24 cellular contexts compared by ENCODE assay signal in the genomic region with DNA sequence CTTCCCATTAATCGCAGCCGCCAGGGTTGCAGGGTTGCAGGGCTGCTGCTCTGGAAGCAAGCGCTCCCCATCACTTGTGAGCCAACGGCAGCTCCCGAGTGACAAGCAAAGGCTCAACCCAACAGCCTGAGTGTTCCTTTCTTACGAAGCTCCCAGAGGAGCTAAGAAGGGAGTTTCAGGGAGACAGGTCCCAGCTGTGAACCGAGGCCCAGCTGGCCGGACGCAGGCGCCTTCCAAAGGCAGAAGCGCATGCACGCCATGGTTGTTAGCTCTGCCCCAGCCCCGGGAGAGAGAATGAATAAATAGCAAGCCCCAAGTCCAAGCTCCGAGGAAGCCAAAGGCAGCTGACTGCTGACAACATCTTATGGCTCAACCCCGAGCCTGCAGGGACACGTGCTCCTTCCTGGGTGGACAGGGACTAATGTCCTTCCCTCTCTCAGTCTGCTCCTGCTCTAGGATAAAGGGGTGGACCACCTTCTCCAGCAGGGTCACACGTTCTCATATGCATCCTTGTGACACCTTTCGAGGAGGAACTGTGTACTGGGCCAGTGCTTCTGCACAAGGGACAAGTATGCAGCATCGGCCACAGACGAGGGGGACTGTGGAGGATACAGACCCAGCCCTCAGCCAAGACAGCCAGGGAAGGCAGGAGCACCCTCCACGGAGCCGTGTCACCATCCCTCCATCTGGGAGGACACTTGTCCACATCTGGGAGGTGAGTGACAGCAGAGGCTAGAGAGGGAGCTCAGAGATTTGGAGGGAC. TPM values are rescaled to one million over a fixed set of nuclear protein-coding genes. Genes with fewer than 3 reads are reported as not detected.
DNase-seq lines count a peak whose midpoint lies in the region; ATAC-seq and TF ChIP-seq lines count a peak whose summit lies in the region.
"Had no signal": no experiment of that assay in that cellular context is flagged by ENCODE, and none has a peak within 500 bp of the region (broad histone marks: within the 10 kb centered on the region; RNA-seq: fewer than 3 reads in every experiment).

No MANE protein-coding gene starts in this region.

- peak overlapping the region; percentile 35 for H3K27ac Mint-ChIP-seq in neural crest cell (ENCODE audit: unreplicated experiment)
- no peak overlapping the region for H3K27ac Mint-ChIP-seq in activated T-cell treated with anti-CD3 and anti-CD28 coated beads, Interleukin-2, amount 50 U/mL, for 24 hours
- H3K27ac Mint-ChIP-seq: activated CD8-positive, alpha-beta memory T cell treated with anti-CD3 and anti-CD28 coated beads, Interleukin-2, amount 10 ng/mL, durations not matched to agents 7 days and 5 days; activated naive CD8-positive, alpha-beta T cell treated with anti-CD3 and anti-CD28 coated beads for 36 hours; CD8-positive, alpha-beta T cell; stimulated activated naive CD8-positive, alpha-beta T cell treated with anti-CD3 and anti-CD28 coated beads, Interleukin-15, Interleukin-2, amounts not matched to agents 100 ng/mL and 50 ng/mL, for 24 hours had no signal

- TF ChIP-seq CTCF in right atrium auricular region (IDR thresholded peaks at IDR 0.05) (no peak), heart right ventricle (IDR thresholded peaks at IDR 0.05) (no peak), neural crest cell (conservative IDR thresholded peaks at IDR 0.05) (no peak)

- ATAC-seq in Right ventricle myocardium inferior (peak; percentile 91), heart right ventricle (peak; percentile 47 to 87 (median 65)), HG03520 (IDR thresholded peaks at IDR 0.05; ENCODE audit: unreplicated experiment) (no peak)
- ATAC-seq: A549; activated CD8-positive, alpha-beta memory T cell treated with anti-CD3 and anti-CD28 coated beads, Interleukin-2, amount 10 ng/mL, durations not matched to agents 7 days and 5 days; CD8-positive, alpha-beta T cell; psoas muscle had no signal

- no peaks in the 10 kb centered on the region for H3K4me1 Mint-ChIP-seq in neural crest cell
- no peaks in the 10 kb centered on the region for H3K4me1 Mint-ChIP-seq in activated T-cell treated with anti-CD3 and anti-CD28 coated beads, Interleukin-2, amount 50 U/mL, for 24 hours (ENCODE audit: low read depth)
- H3K4me1 Mint-ChIP-seq: activated CD8-positive, alpha-beta memory T cell treated with anti-CD3 and anti-CD28 coated beads, Interleukin-2, amount 10 ng/mL, durations not matched to agents 7 days and 5 days; activated naive CD8-positive, alpha-beta T cell treated with anti-CD3 and anti-CD28 coated beads for 36 hours had no signal

- H3K27ac ChIP-seq in right atrium auricular region: no peak overlapping the region
- H3K27ac ChIP-seq in heart right ventricle: no peak overlapping the region
- H3K27ac ChIP-seq: A549, dorsolateral prefrontal cortex, psoas muscle, tibial artery had no signal

- DNase-seq in Right ventricle myocardium inferior (ENCODE audit: missing footprints): peak; percentile 79
- no peak for DNase-seq in right atrium auricular region (ENCODE audit: low spot score)
- DNase-seq in heart right ventricle: peak; percentile 12 to 39
- DNase-seq in neural crest cell (ENCODE audit: low read depth, low spot score): no peak
- DNase-seq in DMS 273 (lab: John Stamatoyannopoulos, UW; ENCODE audit: unreplicated experiment): no peak
- no peak for DNase-seq in H7
- no peak for DNase-seq in activated T-cell treated with anti-CD3 and anti-CD28 coated beads, Interleukin-2, amount 50 U/mL, for 24 hours
- DNase-seq: activated CD8-positive, alpha-beta memory T cell treated with anti-CD3 and anti-CD28 coated beads, Interleukin-2, amount 10 ng/mL, durations not matched to agents 7 days and 5 days; activated naive CD8-positive, alpha-beta T cell treated with anti-CD3 and anti-CD28 coated beads for 36 hours; CD8-positive, alpha-beta T cell; central memory CD4-positive, alpha-beta T cell; GOT3; NCI-H1092; NCI-H1930; NCI-H526; SIG-M5; SW 1271; T1000 had no signal

- peaks cover 2% of the 10 kb centered on the region for H3K36me3 Mint-ChIP-seq in neural crest cell (ENCODE audit: low read depth)
- H3K36me3 Mint-ChIP-seq in activated T-cell treated with anti-CD3 and anti-CD28 coated beads, Interleukin-2, amount 50 U/mL, for 24 hours (ENCODE audit: low read depth): no peaks in the 10 kb centered on the region
- H3K36me3 Mint-ChIP-seq: activated CD8-positive, alpha-beta memory T cell treated with anti-CD3 and anti-CD28 coated beads, Interleukin-2, amount 10 ng/mL, durations not matched to agents 7 days and 5 days; activated naive CD8-positive, alpha-beta T cell treated with anti-CD3 and anti-CD28 coated beads for 36 hours; CD8-positive, alpha-beta T cell had no signal

- H3K4me3 ChIP-seq in right atrium auricular region (no peak overlapping the region), heart right ventricle (no peak overlapping the region), H7 (ENCODE audit: insufficient read depth, low read depth, low read length) (no peak overlapping the region)
- H3K4me3 ChIP-seq: A549, dorsolateral prefrontal cortex, psoas muscle, tibial artery had no signal

- no peak overlapping the region for H3K4me3 Mint-ChIP-seq in neural crest cell
- no peak overlapping the region for H3K4me3 Mint-ChIP-seq in activated T-cell treated with anti-CD3 and anti-CD28 coated beads, Interleukin-2, amount 50 U/mL, for 24 hours
- H3K4me3 Mint-ChIP-seq: activated CD8-positive, alpha-beta memory T cell treated with anti-CD3 and anti-CD28 coated beads, Interleukin-2, amount 10 ng/mL, durations not matched to agents 7 days and 5 days; activated naive CD8-positive, alpha-beta T cell treated with anti-CD3 and anti-CD28 coated beads for 36 hours; CD8-positive, alpha-beta T cell; stimulated activated naive CD8-positive, alpha-beta T cell treated with anti-CD3 and anti-CD28 coated beads, Interleukin-15, Interleukin-2, amounts not matched to agents 100 ng/mL and 50 ng/mL, for 24 hours had no signal

- peaks cover 9% of the 10 kb centered on the region for H3K27me3 Mint-ChIP-seq in neural crest cell (ENCODE audit: low read depth)
- peaks cover 14% of the 10 kb centered on the region for H3K27me3 Mint-ChIP-seq in activated T-cell treated with anti-CD3 and anti-CD28 coated beads, Interleukin-2, amount 50 U/mL, for 24 hours
- H3K27me3 Mint-ChIP-seq: activated CD8-positive, alpha-beta memory T cell treated with anti-CD3 and anti-CD28 coated beads, Interleukin-2, amount 10 ng/mL, durations not matched to agents 7 days and 5 days had no signal

- H3K4me1 ChIP-seq in right atrium auricular region (no peaks in the 10 kb centered on the region), heart right ventricle (no peaks in the 10 kb centered on the region)
- H3K4me1 ChIP-seq: A549, psoas muscle, tibial artery had no signal

- H3K36me3 ChIP-seq in right atrium auricular region: no peaks in the 10 kb centered on the region
- no peaks in the 10 kb centered on the region for H3K36me3 ChIP-seq in heart right ventricle
- H3K36me3 ChIP-seq in H7 (replicated peaks; ENCODE audit: control insufficient read depth, insufficient read depth, low read length): no peaks in the 10 kb centered on the region; the same call in none of the 2 replicates
- H3K36me3 ChIP-seq: tibial artery had no signal

- intact Hi-C loops in Right ventricle myocardium inferior (cut with DNase I) (no loop called here), heart right ventricle (cut with DNase I) (no loop called here)

- WGBS in heart right ventricle, 2 donors: 63 to 68% methylated on average over 22 of the region's 22 CpGs

- H3K27me3 ChIP-seq in right atrium auricular region (no peaks in the 10 kb centered on the region), heart right ventricle (peaks cover 0 to 12% (median 0%) of the 10 kb centered on the region in 7 donors), H7 (ENCODE audit: control insufficient read depth, insufficient read depth, low read length) (no peaks in the 10 kb centered on the region)

- H3K9me3 ChIP-seq in right atrium auricular region (peaks cover 2 to 20% of the 10 kb centered on the region in 2 donors), heart right ventricle (peaks cover 0 to 27% (median 17%) of the 10 kb centered on the region in 11 donors)

- peaks cover 10% of the 10 kb centered on the region for H3K9me3 Mint-ChIP-seq in neural crest cell
- H3K9me3 Mint-ChIP-seq in activated T-cell treated with anti-CD3 and anti-CD28 coated beads, Interleukin-2, amount 50 U/mL, for 24 hours: peaks cover 26% of the 10 kb centered on the region

RNA-seq across cellular contexts. Expression of gene SHANK2, which starts 29.9 kb away (rescaled TPM):
- 0.03 TPM for total RNA-seq in Right ventricle myocardium inferior
- total RNA-seq in right atrium auricular region: under 1 TPM; 0.07 to 0.35 TPM
- under 1 TPM in 8 of 10 donors, not detected in 2; 0.06 to 0.71 (median 0.56) TPM for total RNA-seq in heart right ventricle
- under 1 TPM; under 0.01 to 0.07 TPM for polyA plus RNA-seq in heart right ventricle
- 7.6 and 10.0 TPM in 2 replicates for total RNA-seq in neural crest cell
- total RNA-seq in H7 (2014; rRNA removed; shearing (Covaris generic)): 9.7 and 14.8 TPM in 2 replicates
- total RNA-seq: activated CD8-positive, alpha-beta memory T cell treated with anti-CD3 and anti-CD28 coated beads, Interleukin-2, amount 10 ng/mL, durations not matched to agents 7 days and 5 days; activated naive CD8-positive, alpha-beta T cell treated with anti-CD3 and anti-CD28 coated beads for 36 hours; CD8-positive, alpha-beta T cell had no signal

Comparison
In these comparisons a context has a peak if more than half of its experiments do, and no peak if none do; other contexts are left out.
1. DNase-seq: peak in Right ventricle myocardium inferior (single experiment) and heart right ventricle (2 of 2); none in right atrium auricular region (single experiment), neural crest cell (single experiment), DMS 273 (single experiment), H7 (single experiment) and activated T-cell treated with anti-CD3 and anti-CD28 coated beads, Interleukin-2, amount 50 U/mL, for 24 hours (single experiment).